10 cellular contexts compared by ENCODE assay signal in the genomic region with DNA sequence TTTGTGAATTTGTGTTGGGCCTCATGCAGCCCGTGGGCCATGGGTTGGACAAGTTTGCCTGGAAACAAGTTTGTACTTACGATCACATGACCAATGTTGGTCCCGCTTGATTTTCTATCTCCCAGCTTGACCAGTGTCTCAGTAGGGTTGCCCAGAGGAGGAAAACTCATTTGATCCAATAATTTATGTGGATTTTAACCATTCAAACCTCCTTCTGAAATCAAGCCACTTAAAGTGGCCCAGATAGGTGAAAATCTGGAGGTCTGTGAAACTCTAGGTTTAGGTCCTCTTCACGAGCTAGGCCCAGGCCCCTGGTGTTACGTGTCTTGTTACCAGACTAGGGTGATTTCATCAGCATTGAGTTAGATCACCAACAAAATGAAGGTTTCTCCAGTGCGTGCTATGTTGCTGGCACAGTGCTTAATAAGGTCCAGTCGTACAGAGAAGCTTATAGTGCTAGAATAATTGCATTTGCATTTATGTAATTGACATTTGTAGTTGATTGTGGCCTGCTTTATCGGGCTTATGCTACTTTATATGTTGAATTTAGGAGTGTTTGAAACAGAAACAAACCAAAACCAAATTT. TPM values are rescaled to one million over a fixed set of nuclear protein-coding genes. Genes with fewer than 3 reads are reported as not detected.
DNase-seq lines count a peak whose midpoint lies in the region; ATAC-seq, FAIRE-seq and TF ChIP-seq lines count a peak whose summit lies in the region.
"Had no signal": no experiment of that assay in that cellular context is flagged by ENCODE, and none has a peak within 500 bp of the region (broad histone marks: within the 10 kb centered on the region; RNA-seq: fewer than 3 reads in every experiment).

No MANE protein-coding gene starts in this region.

- dilution Hi-C loops in endothelial cell of umbilical vein (cut with MboI; ENCODE audit: extremely low pct_ligation_motif_present, low sequenced_read_pairs), result no loop called here

- CTCF ChIA-PET in endothelial cell of umbilical vein (lab: Charles Lee), result interaction anchor here (1.2 kb wide), 1 partner anchor 314 kb away, joined by 3 read pairs; no protein-coding TSS in a partner anchor

- ATAC-seq in RWPE2 (ENCODE audit: low read depth), result no peak
- no peak for ATAC-seq in stimulated activated memory B cell treated with anti-CD40 and anti-IgM and Interleukin-4, amounts not matched to agents 10 μg/mL and 1 μg/mL and 100 μg/mL, for 72 hours

- POLR2A ChIA-PET in endothelial cell of umbilical vein (lab: Charles Lee), result no interaction called here

- FAIRE-seq in endothelial cell of umbilical vein (lab: Jason Lieb, UNC) (no peak), RCC 7860 (lab: Jason Lieb, UNC) (no peak)
- FAIRE-seq: small intestine had no signal

- no peaks in the 10 kb centered on the region for H3K9me3 Mint-ChIP-seq in stimulated activated memory B cell treated with anti-CD40 and anti-IgM and Interleukin-4, amounts not matched to agents 10 μg/mL and 1 μg/mL and 100 μg/mL, for 72 hours

- peaks cover 47% of the 10 kb centered on the region for H3K4me1 Mint-ChIP-seq in stimulated activated memory B cell treated with anti-CD40 and anti-IgM and Interleukin-4, amounts not matched to agents 10 μg/mL and 1 μg/mL and 100 μg/mL, for 72 hours

- H3K36me3 ChIP-seq in RWPE2 (ENCODE audit: low read depth), result peaks cover 75% of the 10 kb centered on the region
- H3K36me3 ChIP-seq in endothelial cell of umbilical vein (ENCODE audit: control insufficient read depth in 2 of 2, extremely low read depth in 1 of 2, insufficient read depth in 2 of 2, low read length in 2 of 2), result peaks cover 0 to 2% of the 10 kb centered on the region in 2 experiments
- no peaks in the 10 kb centered on the region for H3K36me3 ChIP-seq in colonic mucosa

- H3K36me3 Mint-ChIP-seq in stimulated activated memory B cell treated with anti-CD40 and anti-IgM and Interleukin-4, amounts not matched to agents 10 μg/mL and 1 μg/mL and 100 μg/mL, for 72 hours, result peaks cover 31% of the 10 kb centered on the region

- H3K9me1 ChIP-seq in endothelial cell of umbilical vein (replicated peaks; ENCODE audit: control insufficient read depth, extremely low read depth, insufficient read depth, low read length), result no peaks in the 10 kb centered on the region

- peak overlapping the region; percentile 75 for H3K27ac Mint-ChIP-seq in stimulated activated memory B cell treated with anti-CD40 and anti-IgM and Interleukin-4, amounts not matched to agents 10 μg/mL and 1 μg/mL and 100 μg/mL, for 72 hours

- H3K4me2 ChIP-seq in endothelial cell of umbilical vein (ENCODE audit: insufficient read depth, low read length), result peak overlapping the region; percentile 47

- H3K9ac ChIP-seq in endothelial cell of umbilical vein (replicated peaks; ENCODE audit: extremely low read depth, insufficient read depth, low read length) (no peak overlapping the region), colonic mucosa (ENCODE audit: low read depth in 2 of 2, low read length in 2 of 2) (no peak overlapping the region)

- no peaks in the 10 kb centered on the region for H3K27me3 Mint-ChIP-seq in stimulated activated memory B cell treated with anti-CD40 and anti-IgM and Interleukin-4, amounts not matched to agents 10 μg/mL and 1 μg/mL and 100 μg/mL, for 72 hours

- DNase-seq in GM20000 (ENCODE audit: low spot score) (peak; percentile 43), RWPE2 (ENCODE audit: low spot score) (no peak), endothelial cell of umbilical vein (ENCODE audit: low read depth, low spot score) (no peak), superior temporal gyrus (ENCODE audit: extremely low spot score) (no peak), colonic mucosa (no peak), RCC 7860 (ENCODE audit: low spot score) (no peak)
- DNase-seq: H7, NCI-H510A had no signal

- intact Hi-C loops in endothelial cell of umbilical vein (cut with micrococcal nuclease), result no loop called here
- intact Hi-C loops in colonic mucosa (cut with DNase I), result no loop called here

- no peaks in the 10 kb centered on the region for H3K27me3 ChIP-seq in RWPE2 (ENCODE audit: insufficient read depth, poor library complexity, severe bottlenecking)
- no peaks in the 10 kb centered on the region for H3K27me3 ChIP-seq in endothelial cell of umbilical vein (ENCODE audit: control insufficient read depth in 2 of 2, insufficient read depth in 2 of 2, low read length in 2 of 2)
- H3K27me3 ChIP-seq in colonic mucosa, result no peaks in the 10 kb centered on the region

- no peak overlapping the region for H3K4me3 ChIP-seq in RWPE2 (ENCODE audit: severe bottlenecking)
- H3K4me3 ChIP-seq in endothelial cell of umbilical vein (replicated peaks in 1 of 3; ENCODE audit: insufficient read depth in 1 of 3, low read depth in 1 of 3, low read length in 3 of 3), result no peak overlapping the region
- no peak overlapping the region for H3K4me3 ChIP-seq in colonic mucosa

- TF ChIP-seq CTCF in GM20000 (IDR thresholded peaks at IDR 0.05; ENCODE audit: extremely low read depth, missing control alignments) (no peak), RWPE2 (IDR thresholded peaks at IDR 0.05; ENCODE audit: poor library complexity, severe bottlenecking) (no peak), endothelial cell of umbilical vein (IDR thresholded peaks at IDR 0.05; ENCODE audit: extremely low read depth in 1 of 2, insufficient read depth in 1 of 2, low read depth in 1 of 2, low read length in 2 of 2) (no peak), colonic mucosa (IDR thresholded peaks at IDR 0.05) (no peak)

- BruUV-seq in endothelial cell of umbilical vein (replicated peaks; lab: Mats Ljungman, UMichigan), result no TSS peak

- H3K4me1 ChIP-seq in RWPE2 (ENCODE audit: insufficient read depth, poor library complexity, severe bottlenecking) (peaks cover 45% of the 10 kb centered on the region), endothelial cell of umbilical vein (ENCODE audit: control insufficient read depth, extremely low read depth, insufficient read depth, low read length) (peaks cover 27% of the 10 kb centered on the region), colonic mucosa (no peaks in the 10 kb centered on the region)

- peak overlapping the region; percentile 29 for H3K4me3 Mint-ChIP-seq in stimulated activated memory B cell treated with anti-CD40 and anti-IgM and Interleukin-4, amounts not matched to agents 10 μg/mL and 1 μg/mL and 100 μg/mL, for 72 hours

- H3K27ac ChIP-seq in RWPE2 (ENCODE audit: poor library complexity, severe bottlenecking) (peak overlapping the region; percentile 91), endothelial cell of umbilical vein (ENCODE audit: insufficient read depth, low read depth, low read length) (peak overlapping the region; percentile 13), colonic mucosa (no peak overlapping the region)

- H3K9me3 ChIP-seq in RWPE2 (ENCODE audit: severe bottlenecking) (no peaks in the 10 kb centered on the region), endothelial cell of umbilical vein (replicated peaks; ENCODE audit: control insufficient read depth, insufficient read depth, low read length) (no peaks in the 10 kb centered on the region), colonic mucosa (no peaks in the 10 kb centered on the region)

- peaks cover 12% of the 10 kb centered on the region for H4K20me1 ChIP-seq in endothelial cell of umbilical vein (replicated peaks; ENCODE audit: control insufficient read depth, extremely low read depth, insufficient read depth, low read length)

- no peak for TF ChIP-seq POLR2A in endothelial cell of umbilical vein (IDR thresholded peaks at IDR 0.05; ENCODE audit: low read depth, low read length)

- H2AFZ ChIP-seq in endothelial cell of umbilical vein (ENCODE audit: low read depth, low read length), result no peak overlapping the region

- peaks cover 94% of the 10 kb centered on the region for H3K79me2 ChIP-seq in endothelial cell of umbilical vein (ENCODE audit: control insufficient read depth, insufficient read depth, low read length)

TF ChIP-seq in endothelial cell of umbilical vein, 7 proteins besides CTCF, POLR2A, EP300 and RAD21:
- no peak for TF ChIP-seq POLR2AphosphoS5 (IDR thresholded peaks at IDR 0.05; ENCODE audit: insufficient read depth, low read depth, low read length)
- TF ChIP-seq EZH2 (IDR thresholded peaks at IDR 0.05; ENCODE audit: borderline replicate concordance, low read depth, low read length, severe bottlenecking), result no peak
- TF ChIP-seq GATA2 (IDR thresholded peaks at IDR 0.05; ENCODE audit: insufficient read depth, insufficient read length, low read depth, low read length), result no peak
- no peak for TF ChIP-seq JUN (IDR thresholded peaks at IDR 0.05; ENCODE audit: borderline replicate concordance, insufficient read depth, insufficient read length, low read depth)
- TF ChIP-seq, protein P1, sequence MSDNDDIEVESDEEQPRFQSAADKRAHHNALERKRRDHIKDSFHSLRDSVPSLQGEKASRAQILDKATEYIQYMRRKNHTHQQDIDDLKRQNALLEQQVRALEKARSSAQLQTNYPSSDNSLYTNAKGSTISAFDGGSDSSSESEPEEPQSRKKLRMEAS (IDR thresholded peaks at IDR 0.05; ENCODE audit: insufficient read depth, insufficient read length), result no peak
- TF ChIP-seq FOS (IDR thresholded peaks at IDR 0.05; ENCODE audit: borderline replicate concordance, insufficient read depth, low read length), result no peak

RNA-seq across cellular contexts. Expression of a gene that starts 4.4 kb away (rescaled TPM):
- total RNA-seq in endothelial cell of umbilical vein (287 and 301 TPM in 2 replicates), colonic mucosa (100 to 1,000 TPM; 314 to 406 TPM)
- polyA plus RNA-seq in endothelial cell of umbilical vein, result 32.5 and 48.7 TPM in 2 replicates
- polyA plus RNA-seq in endothelial cell of umbilical vein (2011; cell fraction: cytosol; rRNA removed), result 73.4 and 76.2 TPM in 2 replicates
- polyA plus RNA-seq in endothelial cell of umbilical vein (2011; cell fraction: nucleus; rRNA removed), result 30.0 and 36.4 TPM in 2 replicates
- polyA plus RNA-seq in endothelial cell of umbilical vein (2012), result 284 and 365 TPM in 2 replicates
- 89.8 and 93.0 TPM in 2 replicates for polyA minus RNA-seq in endothelial cell of umbilical vein
- polyA minus RNA-seq in endothelial cell of umbilical vein (2011; cell fraction: cytosol; rRNA and poly(A)+ RNA removed), result 52.8 TPM
- 22.1 and 34.0 TPM in 2 replicates for polyA minus RNA-seq in endothelial cell of umbilical vein (2011; cell fraction: nucleus; rRNA and poly(A)+ RNA removed)
